ENCODE assay signal across 22 cellular contexts in genomic region chr5:137361275-137361674, GRCh38.
"Had no signal": no experiment of that assay in that cellular context is flagged by ENCODE, and none has a peak within 500 bp of the region (broad histone marks: within the 10 kb centered on the region; RNA-seq: fewer than 3 reads in every experiment).

No MANE protein-coding gene starts in this region.

- H3K9me3 Mint-ChIP-seq: activated naive CD4-positive, alpha-beta T cell treated with anti-CD3 and anti-CD28 coated beads, Interleukin-2, amount 50 U/mL, for 72 hours; activated T-helper 2 cell treated with anti-CD3 and anti-CD28 coated beads, Interferon-gamma antibody, Interleukin-2, Interleukin-4, amounts not matched to agents 10 μg/mL and 5 μg/mL and 100 μg/mL, durations not matched to agents 14 hours and 24 hours and 36 hours; dendritic cell treated with granulocyte-macrophage colony-stimulating factor and Interleukin-4, amounts not matched to agents 40 ng/mL and 50 ng/mL, for 4 days had no signal

- H3K4me1 ChIP-seq: right atrium auricular region, transverse colon, vagina had no signal

- H3K36me3 ChIP-seq: brain microvascular endothelial cell, neutrophil, right atrium auricular region, transverse colon, vagina had no signal

- DNase-seq: activated CD4-positive, alpha-beta T cell treated with anti-CD3 and anti-CD28 coated beads, Interleukin-2, amount 50 U/mL, for 4 hours; activated CD4-positive, CD25-positive, alpha-beta regulatory T cell treated with anti-CD3 and anti-CD28 coated beads, Interleukin-2, amount 50 U/mL, for 72 hours; activated CD8-positive, alpha-beta memory T cell treated with anti-CD3 and anti-CD28 coated beads, Interleukin-2, amount 10 ng/mL, durations not matched to agents 7 days and 5 days; activated T-cell treated with anti-CD3 and anti-CD28 coated beads, Interleukin-2, amount 50 U/mL, for 1 hour; brain microvascular endothelial cell; hypothalamus; kidney glomerular epithelial cell; left ventricle myocardium superior; mesenchymal stem cell; naive thymus-derived CD8-positive, alpha-beta T cell; stimulated activated CD4-positive, alpha-beta T cell treated with anti-CD3 and anti-CD28 coated beads, Interleukin-4, amount 100 ng/mL, for 24 hours; stimulated activated naive CD4-positive, alpha-beta T cell treated with Interleukin-2 at 50 U/mL for 16 hours; substantia nigra; T-cell; transverse colon had no signal

- H3K27ac Mint-ChIP-seq: activated CD8-positive, alpha-beta memory T cell treated with anti-CD3 and anti-CD28 coated beads, Interleukin-2, amount 10 ng/mL, durations not matched to agents 7 days and 5 days; activated naive CD4-positive, alpha-beta T cell treated with anti-CD3 and anti-CD28 coated beads, Interleukin-2, amount 50 U/mL, for 72 hours; activated T-helper 2 cell treated with anti-CD3 and anti-CD28 coated beads, Interferon-gamma antibody, Interleukin-2, Interleukin-4, amounts not matched to agents 10 μg/mL and 5 μg/mL and 100 μg/mL, durations not matched to agents 14 hours and 24 hours and 36 hours; dendritic cell treated with granulocyte-macrophage colony-stimulating factor and Interleukin-4, amounts not matched to agents 40 ng/mL and 50 ng/mL, for 4 days; naive thymus-derived CD8-positive, alpha-beta T cell; T-cell had no signal

- ATAC-seq: activated CD8-positive, alpha-beta memory T cell treated with anti-CD3 and anti-CD28 coated beads, Interleukin-2, amount 10 ng/mL, durations not matched to agents 7 days and 5 days; activated naive CD4-positive, alpha-beta T cell treated with anti-CD3 and anti-CD28 coated beads, Interleukin-2, amount 50 U/mL, for 72 hours; left ventricle myocardium superior; naive thymus-derived CD8-positive, alpha-beta T cell; T-cell had no signal

- H3K9me3 ChIP-seq: neutrophil, right atrium auricular region, transverse colon, vagina had no signal

- H3K36me3 Mint-ChIP-seq: activated CD8-positive, alpha-beta memory T cell treated with anti-CD3 and anti-CD28 coated beads, Interleukin-2, amount 10 ng/mL, durations not matched to agents 7 days and 5 days; activated naive CD4-positive, alpha-beta T cell treated with anti-CD3 and anti-CD28 coated beads, Interleukin-2, amount 50 U/mL, for 72 hours; naive thymus-derived CD8-positive, alpha-beta T cell; T-cell had no signal

- H3K27me3 ChIP-seq: brain microvascular endothelial cell, neutrophil, right atrium auricular region, transverse colon, vagina had no signal

- H3K4me1 Mint-ChIP-seq: activated CD8-positive, alpha-beta memory T cell treated with anti-CD3 and anti-CD28 coated beads, Interleukin-2, amount 10 ng/mL, durations not matched to agents 7 days and 5 days; naive thymus-derived CD8-positive, alpha-beta T cell; T-cell had no signal

- H3K4me3 Mint-ChIP-seq: activated CD8-positive, alpha-beta memory T cell treated with anti-CD3 and anti-CD28 coated beads, Interleukin-2, amount 10 ng/mL, durations not matched to agents 7 days and 5 days; dendritic cell treated with granulocyte-macrophage colony-stimulating factor and Interleukin-4, amounts not matched to agents 40 ng/mL and 50 ng/mL, for 4 days; naive thymus-derived CD8-positive, alpha-beta T cell; T-cell had no signal

- H3K4me3 ChIP-seq: right atrium auricular region, skin epidermis, transverse colon, vagina had no signal

- H3K27ac ChIP-seq: brain microvascular endothelial cell, neutrophil, right atrium auricular region, skin epidermis, transverse colon, vagina had no signal
